Comparison of ENCODE assay signal across 23 cellular contexts in the genomic region with DNA sequence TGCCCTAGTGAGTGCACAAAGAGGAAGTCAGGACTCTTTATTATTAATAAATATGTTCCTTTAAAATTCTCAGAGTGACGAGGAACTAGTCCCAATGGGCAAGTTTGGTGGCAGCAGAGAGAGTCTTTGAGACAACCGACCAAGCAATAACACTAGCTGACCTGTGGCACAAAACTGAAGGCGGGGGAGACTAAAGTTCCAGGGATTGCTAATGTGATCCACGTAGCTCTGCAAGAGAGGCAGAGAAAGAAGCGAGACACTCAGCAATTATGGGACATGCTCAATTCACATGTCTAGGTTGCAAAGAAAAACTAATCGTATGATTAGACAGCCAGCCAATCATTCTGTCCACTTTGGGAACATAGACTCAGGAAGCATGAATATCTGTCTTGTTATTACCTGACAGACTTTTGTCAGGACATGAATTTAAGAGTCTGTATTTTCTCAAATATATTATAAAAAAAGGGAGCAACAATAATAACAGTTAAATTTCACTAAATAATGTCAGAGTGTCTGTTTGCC.
"Had no signal": no experiment of that assay in that cellular context is flagged by ENCODE, and none has a peak within 500 bp of the region (broad histone marks: within the 10 kb centered on the region; RNA-seq: fewer than 3 reads in every experiment).

No MANE protein-coding gene starts in this region.

- H3K27ac Mint-ChIP-seq: activated CD4-positive, alpha-beta T cell treated with anti-CD3 and anti-CD28 coated beads for 36 hours; activated CD8-positive, alpha-beta T cell treated with anti-CD3 and anti-CD28 coated beads, Interleukin-2, amount 10 ng/mL, durations not matched to agents 7 days and 5 days; activated naive CD4-positive, alpha-beta T cell treated with anti-CD3 and anti-CD28 coated beads for 36 hours; activated naive CD8-positive, alpha-beta T cell treated with anti-CD3 and anti-CD28 coated beads for 36 hours; activated T-helper 1 cell treated with anti-CD3 and anti-CD28 coated beads, Interleukin-12 subunit alpha, Interleukin-12 subunit beta, Interleukin-2, Interleukin-4 antibody, amounts not matched to agents 30 ng/mL and 10 ng/mL and 1 ng/mL, durations not matched to agents 14 hours and 24 hours and 36 hours; effector memory CD8-positive, alpha-beta T cell; natural killer cell; stimulated activated effector memory CD8-positive, alpha-beta T cell treated with anti-CD3 and anti-CD28 coated beads, Interleukin-12 subunit alpha, Interleukin-12 subunit beta, amount 100 ng/mL, for 72 hours; stimulated activated naive CD8-positive, alpha-beta T cell treated with anti-CD3 and anti-CD28 coated beads, Interleukin-15, amount 100 ng/mL, for 72 hours; type B pancreatic cell had no signal

- H3K27me3 ChIP-seq: adrenal gland, gastroesophageal sphincter, uterus had no signal

- H3K9me3 Mint-ChIP-seq: activated naive CD4-positive, alpha-beta T cell treated with anti-CD3 and anti-CD28 coated beads for 36 hours; activated naive CD8-positive, alpha-beta T cell treated with anti-CD3 and anti-CD28 coated beads for 36 hours; activated T-helper 1 cell treated with anti-CD3 and anti-CD28 coated beads, Interleukin-12 subunit alpha, Interleukin-12 subunit beta, Interleukin-2, Interleukin-4 antibody, amounts not matched to agents 30 ng/mL and 10 ng/mL and 1 ng/mL, durations not matched to agents 14 hours and 24 hours and 36 hours; brain; effector memory CD8-positive, alpha-beta T cell; natural killer cell; stimulated activated effector memory CD8-positive, alpha-beta T cell treated with anti-CD3 and anti-CD28 coated beads, Interleukin-12 subunit alpha, Interleukin-12 subunit beta, amount 100 ng/mL, for 72 hours; stimulated activated naive CD8-positive, alpha-beta T cell treated with anti-CD3 and anti-CD28 coated beads, Interleukin-15, amount 100 ng/mL, for 72 hours; type B pancreatic cell had no signal

- H3K4me3 ChIP-seq: adrenal gland, gastroesophageal sphincter, lower lobe of right lung, uterus had no signal

- H3K4me1 Mint-ChIP-seq: activated CD4-positive, alpha-beta T cell treated with anti-CD3 and anti-CD28 coated beads for 36 hours; activated naive CD8-positive, alpha-beta T cell treated with anti-CD3 and anti-CD28 coated beads for 36 hours; natural killer cell; stimulated activated effector memory CD8-positive, alpha-beta T cell treated with anti-CD3 and anti-CD28 coated beads, Interleukin-12 subunit alpha, Interleukin-12 subunit beta, amount 100 ng/mL, for 72 hours; stimulated activated naive CD8-positive, alpha-beta T cell treated with anti-CD3 and anti-CD28 coated beads, Interleukin-15, amount 100 ng/mL, for 72 hours had no signal

- H3K36me3 Mint-ChIP-seq: activated naive CD8-positive, alpha-beta T cell treated with anti-CD3 and anti-CD28 coated beads for 36 hours; brain; natural killer cell; stimulated activated effector memory CD8-positive, alpha-beta T cell treated with anti-CD3 and anti-CD28 coated beads, Interleukin-12 subunit alpha, Interleukin-12 subunit beta, amount 100 ng/mL, for 72 hours; type B pancreatic cell had no signal

- H3K4me3 Mint-ChIP-seq: activated CD4-positive, alpha-beta T cell treated with anti-CD3 and anti-CD28 coated beads for 36 hours; activated CD8-positive, alpha-beta T cell treated with anti-CD3 and anti-CD28 coated beads, Interleukin-2, amount 10 ng/mL, durations not matched to agents 7 days and 5 days; activated naive CD4-positive, alpha-beta T cell treated with anti-CD3 and anti-CD28 coated beads for 36 hours; activated naive CD8-positive, alpha-beta T cell treated with anti-CD3 and anti-CD28 coated beads for 36 hours; activated T-helper 1 cell treated with anti-CD3 and anti-CD28 coated beads, Interleukin-12 subunit alpha, Interleukin-12 subunit beta, Interleukin-2, Interleukin-4 antibody, amounts not matched to agents 30 ng/mL and 10 ng/mL and 1 ng/mL, durations not matched to agents 14 hours and 24 hours and 36 hours; brain; effector memory CD8-positive, alpha-beta T cell; natural killer cell; stimulated activated effector memory CD8-positive, alpha-beta T cell treated with anti-CD3 and anti-CD28 coated beads, Interleukin-12 subunit alpha, Interleukin-12 subunit beta, amount 100 ng/mL, for 72 hours; stimulated activated naive CD8-positive, alpha-beta T cell treated with anti-CD3 and anti-CD28 coated beads, Interleukin-15, amount 100 ng/mL, for 72 hours; type B pancreatic cell had no signal

- DNase-seq: activated CD4-positive, CD25-positive, alpha-beta regulatory T cell; activated CD8-positive, alpha-beta T cell treated with anti-CD3 and anti-CD28 coated beads, Interleukin-2, amount 10 ng/mL, durations not matched to agents 7 days and 5 days; activated effector memory CD4-positive, alpha-beta T cell treated with anti-CD3 and anti-CD28 coated beads, Interleukin-2, amount 50 U/mL, for 16 hours; activated naive CD4-positive, alpha-beta T cell treated with anti-CD3 and anti-CD28 coated beads for 36 hours; activated naive CD8-positive, alpha-beta T cell treated with anti-CD3 and anti-CD28 coated beads for 36 hours; activated T-cell treated with anti-CD3 and anti-CD28 coated beads for 4 hours; aorta; cortex of kidney; effector memory CD8-positive, alpha-beta T cell; kidney; lower lobe of right lung; natural killer cell; stimulated activated CD4-positive, alpha-beta T cell treated with anti-CD3 and anti-CD28 coated beads, Interleukin-12 subunit alpha, Interleukin-12 subunit beta, amount 100 ng/mL, for 4 hours; stimulated activated CD4-positive, alpha-beta T cell treated with anti-CD3 and anti-CD28 coated beads, Interleukin-4, amount 100 ng/mL, for 24 hours; stimulated activated naive CD8-positive, alpha-beta T cell treated with anti-CD3 and anti-CD28 coated beads, Interleukin-15, amount 100 ng/mL, for 72 hours; uterus had no signal

- H3K36me3 ChIP-seq: adrenal gland, gastroesophageal sphincter, lower lobe of right lung, uterus had no signal

- H3K27me3 Mint-ChIP-seq: brain, type B pancreatic cell had no signal

- H3K27ac ChIP-seq: adrenal gland, gastroesophageal sphincter, lower lobe of right lung, uterus had no signal

- H3K9me3 ChIP-seq: adrenal gland, gastroesophageal sphincter, lower lobe of right lung, uterus had no signal

- ATAC-seq: activated CD8-positive, alpha-beta T cell treated with anti-CD3 and anti-CD28 coated beads, Interleukin-2, amount 10 ng/mL, durations not matched to agents 7 days and 5 days; effector memory CD8-positive, alpha-beta T cell; gastroesophageal sphincter; stimulated activated effector memory CD8-positive, alpha-beta T cell treated with anti-CD3 and anti-CD28 coated beads, Interleukin-12 subunit alpha, Interleukin-12 subunit beta, amount 100 ng/mL, for 72 hours had no signal

- H3K4me1 ChIP-seq: adrenal gland, lower lobe of right lung, uterus had no signal
